In the genomic region with DNA sequence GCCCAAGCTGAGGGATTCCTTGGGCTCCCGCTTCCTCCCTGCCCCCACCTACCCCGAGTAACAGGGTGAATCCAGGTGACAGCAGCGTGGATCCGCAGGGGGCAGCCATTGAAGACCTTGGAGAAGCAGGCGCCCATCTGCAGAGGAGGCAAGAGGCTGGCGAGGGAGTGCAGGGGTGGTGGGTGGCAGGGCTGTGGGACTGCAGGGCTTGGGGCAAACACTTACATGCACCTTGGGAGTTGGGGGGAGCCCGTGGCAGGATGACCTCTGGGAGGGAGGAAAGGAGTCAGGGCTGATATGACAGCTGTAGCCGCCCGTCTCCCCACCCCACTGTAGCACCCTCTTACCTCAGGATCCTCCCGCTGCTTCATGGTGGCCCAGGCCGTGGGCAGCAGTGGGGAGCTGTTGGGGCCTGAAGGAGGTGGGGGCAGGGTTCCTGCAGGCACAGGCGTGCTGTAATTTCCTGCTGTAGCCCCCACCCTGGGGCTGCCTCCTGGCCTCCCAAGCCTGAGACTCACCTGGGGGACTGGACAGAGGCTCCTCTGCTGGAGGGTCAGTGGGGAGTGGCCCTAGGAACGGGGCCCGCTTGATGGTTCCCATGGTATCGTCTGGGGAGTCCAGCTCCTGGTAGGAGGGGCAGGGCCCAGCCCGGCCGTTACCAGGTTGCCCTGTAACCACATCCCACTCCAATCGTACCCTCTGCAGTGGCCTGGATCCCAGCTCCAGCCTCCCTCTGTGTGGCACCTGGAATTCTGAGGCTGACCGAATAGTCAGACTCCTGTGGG, we compare ENCODE assay signal across 21 cellular contexts. TPM values are rescaled to one million over a fixed set of nuclear protein-coding genes. Genes with fewer than 3 reads are reported as not detected.
"Had no signal": no experiment of that assay in that cellular context is flagged by ENCODE, and none has a peak within 500 bp of the region (broad histone marks: within the 10 kb centered on the region; RNA-seq: fewer than 3 reads in every experiment).

No MANE protein-coding gene starts in this region.

- H3K36me3 ChIP-seq: ovary had no signal

- H3K4me1 ChIP-seq: psoas muscle had no signal

- H3K9me3 Mint-ChIP-seq: central memory CD8-positive, alpha-beta T cell; mesothelial cell of epicardium; neural crest cell had no signal

- H3K4me3 ChIP-seq: coronary artery, ovary, psoas muscle, stomach, testis, upper lobe of right lung had no signal

- H3K27ac Mint-ChIP-seq: mesothelial cell of epicardium, T-helper 17 cell had no signal

- H3K27me3 ChIP-seq: brain microvascular endothelial cell, ovary, stomach, testis, upper lobe of right lung had no signal

- H3K27ac ChIP-seq: brain microvascular endothelial cell, coronary artery, ovary, psoas muscle, stomach, testis, upper lobe of right lung, WERI-Rb-1 had no signal

- ATAC-seq: left colon, psoas muscle, right cardiac atrium, T-helper 17 cell, upper lobe of right lung had no signal

- H3K4me1 Mint-ChIP-seq: neural crest cell had no signal

- H3K27me3 Mint-ChIP-seq: central memory CD8-positive, alpha-beta T cell; T-helper 17 cell had no signal

- H3K9me3 ChIP-seq: ovary, psoas muscle, stomach, testis, upper lobe of right lung had no signal

- DNase-seq: activated CD4-positive, alpha-beta T cell treated with anti-CD3 and anti-CD28 coated beads, Interleukin-2, amount 50 U/mL, for 48 hours; activated T-cell treated with anti-CD3 and anti-CD28 coated beads for 4 hours; anterior cingulate cortex; brain microvascular endothelial cell; foreskin melanocyte; glutamatergic neuron; hippocampal formation; left colon; psoas muscle; stomach; T-helper 17 cell; testis; WERI-Rb-1 had no signal

- H3K4me3 Mint-ChIP-seq: central memory CD8-positive, alpha-beta T cell; mesothelial cell of epicardium; neural crest cell; T-helper 17 cell had no signal

RNA-seq across cellular contexts. Expression of gene PYGM, which starts 37.2 kb away (rescaled TPM):
- total RNA-seq: epithelial cell of proximal tubule had no signal
